In genomic region chr5:52870448-52870847, GRCh38 we compare ENCODE assay signal across 15 cellular contexts.
A peak's percentile ranks its signal among the peaks of the same experiment; 100 is the strongest.
DNase-seq lines count a peak whose midpoint lies in the region; ATAC-seq and TF ChIP-seq lines count a peak whose summit lies in the region.
"Had no signal": no experiment of that assay in that cellular context is flagged by ENCODE, and none has a peak within 500 bp of the region (broad histone marks: within the 10 kb centered on the region; RNA-seq: fewer than 3 reads in every experiment).

No MANE protein-coding gene starts in this region.

- TF ChIP-seq CTCF in cardiac muscle cell (IDR thresholded peaks at IDR 0.05; ENCODE audit: low read depth, low read length) (no peak), nephron (IDR thresholded peaks at IDR 0.05; ENCODE audit: unreplicated experiment in 3 of 3) (no peak)

- peak overlapping the region; percentile 60 to 68 (median 61) for H3K27ac Mint-ChIP-seq in nephron
- H3K27ac Mint-ChIP-seq: activated T-cell treated with anti-CD3 and anti-CD28 coated beads, Interleukin-2, amount 50 U/mL, for 24 hours; memory B cell had no signal

- no peaks in the 10 kb centered on the region for H3K36me3 ChIP-seq in adipocyte (ENCODE audit: control insufficient read depth, insufficient read depth, low read length, severe bottlenecking)
- H3K36me3 ChIP-seq in cardiac muscle cell = no peaks in the 10 kb centered on the region
- H3K36me3 ChIP-seq: transverse colon had no signal

- DNase-seq in Caki2 (ENCODE audit: low read depth) = peak; percentile 60
- peak; percentile 25 for DNase-seq in adipocyte (ENCODE audit: low read depth)
- DNase-seq in cardiac muscle cell (ENCODE audit: low read depth in 1 of 2, low spot score in 1 of 2) = peak; percentile 8 to 50
- DNase-seq in NCI-H446 (lab: John Stamatoyannopoulos, UW) = no peak
- no peak for DNase-seq in activated CD4-positive, alpha-beta T cell treated with anti-CD3 and anti-CD28 coated beads for 4 hours
- no peak for DNase-seq in mucosa of gallbladder (ENCODE audit: low spot score)
- DNase-seq: activated T-cell treated with anti-CD3 and anti-CD28 coated beads, Interleukin-2, amount 50 U/mL, for 24 hours; body of pancreas; foreskin melanocyte; NCI-H446 treated with DMSO at 0.1 percent for 48 hours; RPMI8226; transverse colon had no signal

- H3K36me3 Mint-ChIP-seq in nephron (ENCODE audit: low read depth) = no peaks in the 10 kb centered on the region
- H3K36me3 Mint-ChIP-seq: memory B cell had no signal

- no peak overlapping the region for H3K4me3 ChIP-seq in adipocyte (ENCODE audit: low read length)
- no peak overlapping the region for H3K4me3 ChIP-seq in cardiac muscle cell
- H3K4me3 ChIP-seq: body of pancreas, transverse colon had no signal

- ATAC-seq in activated CD4-positive, CD25-positive, alpha-beta regulatory T cell treated with anti-CD3 and anti-CD28 coated beads, Interleukin-2, amount 50 U/mL, for 24 hours = no peak
- ATAC-seq: body of pancreas had no signal

- in situ Hi-C loops in Caki2 (cut with HindIII; ENCODE audit: low pct_unique_long_range_greater_than_20kb, low sequenced_read_pairs) = no loop called here

- H3K27me3 ChIP-seq in adipocyte (replicated peaks; ENCODE audit: control insufficient read depth, insufficient read depth, low read length) = no peaks in the 10 kb centered on the region
- no peaks in the 10 kb centered on the region for H3K27me3 ChIP-seq in cardiac muscle cell
- H3K27me3 ChIP-seq: body of pancreas, transverse colon had no signal

- H3K27ac ChIP-seq in cardiac muscle cell = no peak overlapping the region
- H3K27ac ChIP-seq: body of pancreas, transverse colon had no signal

- H3K4me3 Mint-ChIP-seq in nephron = no peak overlapping the region
- H3K4me3 Mint-ChIP-seq: activated T-cell treated with anti-CD3 and anti-CD28 coated beads, Interleukin-2, amount 50 U/mL, for 24 hours; memory B cell had no signal

- H3K4me1 ChIP-seq in adipocyte (ENCODE audit: control insufficient read depth, insufficient read depth, low read length) = peaks cover 20% of the 10 kb centered on the region
- H3K4me1 ChIP-seq in cardiac muscle cell (ENCODE audit: low read depth) = peaks cover 4% of the 10 kb centered on the region
- H3K4me1 ChIP-seq: body of pancreas had no signal

- no peaks in the 10 kb centered on the region for H3K27me3 Mint-ChIP-seq in nephron (ENCODE audit: low read depth)
- H3K27me3 Mint-ChIP-seq: activated T-cell treated with anti-CD3 and anti-CD28 coated beads, Interleukin-2, amount 50 U/mL, for 24 hours had no signal

- no peaks in the 10 kb centered on the region for H3K9me3 Mint-ChIP-seq in nephron
- H3K9me3 Mint-ChIP-seq: activated T-cell treated with anti-CD3 and anti-CD28 coated beads, Interleukin-2, amount 50 U/mL, for 24 hours; memory B cell had no signal

- no peak overlapping the region for H3K9ac ChIP-seq in adipocyte (ENCODE audit: low read length)

- peaks cover 2% of the 10 kb centered on the region for H3K9me3 ChIP-seq in adipocyte (ENCODE audit: control insufficient read depth, low read length)
- H3K9me3 ChIP-seq in cardiac muscle cell (ENCODE audit: low read depth) = no peaks in the 10 kb centered on the region
- H3K9me3 ChIP-seq: body of pancreas, transverse colon had no signal

- H3K4me1 Mint-ChIP-seq in nephron = peaks cover 21% of the 10 kb centered on the region
- H3K4me1 Mint-ChIP-seq: memory B cell had no signal

Comparison
In these comparisons a context has a peak if more than half of its experiments do, and no peak if none do; other contexts are left out.
1. DNase-seq: peak in Caki2 (single experiment), adipocyte (single experiment) and cardiac muscle cell (2 of 2); none in NCI-H446 (0 of 2), activated CD4-positive, alpha-beta T cell treated with anti-CD3 and anti-CD28 coated beads for 4 hours (0 of 2) and mucosa of gallbladder (single experiment).